13 cellular contexts compared by ENCODE assay signal in genomic region chr5:158511454-158511853, GRCh38.
DNase-seq lines count a peak whose midpoint lies in the region; ATAC-seq and TF ChIP-seq lines count a peak whose summit lies in the region.
"Had no signal": no experiment of that assay in that cellular context is flagged by ENCODE, and none has a peak within 500 bp of the region (broad histone marks: within the 10 kb centered on the region; RNA-seq: fewer than 3 reads in every experiment).

No MANE protein-coding gene starts in this region.

- peak; percentile 87 for ATAC-seq in GM18858 (IDR thresholded peaks at IDR 0.05; ENCODE audit: unreplicated experiment)
- peak; percentile 93 for ATAC-seq in GM21515 (IDR thresholded peaks at IDR 0.05; ENCODE audit: unreplicated experiment)
- peak; percentile 87 for ATAC-seq in HG03135 (IDR thresholded peaks at IDR 0.05; ENCODE audit: unreplicated experiment)
- peak; percentile 99 for ATAC-seq in naive B cell (ENCODE audit: low read depth in 2 of 2)
- ATAC-seq in activated naive CD4-positive, alpha-beta T cell treated with anti-CD3 and anti-CD28 coated beads, Interleukin-2, amount 50 U/mL, for 72 hours, result no peak
- no peak for ATAC-seq in left lung
- ATAC-seq: activated T-cell treated with anti-CD3 and anti-CD28 coated beads, Interleukin-2, amount 50 U/mL, for 4 hours; foreskin keratinocyte had no signal

- no peaks in the 10 kb centered on the region for H3K36me3 ChIP-seq in left lung
- H3K36me3 ChIP-seq: left ventricle myocardium inferior, right atrium auricular region had no signal

- H3K9me3 Mint-ChIP-seq in naive B cell, result peaks cover 4 to 13% (median 7%) of the 10 kb centered on the region in 7 donors
- H3K9me3 Mint-ChIP-seq in activated naive CD4-positive, alpha-beta T cell treated with anti-CD3 and anti-CD28 coated beads, Interleukin-2, amount 50 U/mL, for 72 hours, result peaks cover 10 to 19% of the 10 kb centered on the region in 2 donors

- peaks cover 39 to 55% (median 44%) of the 10 kb centered on the region in 3 donors for H3K4me1 Mint-ChIP-seq in naive B cell

- H3K27ac Mint-ChIP-seq in naive B cell, result peak overlapping the region in 3 of 6 donors; percentile 2 to 44 (median 34)
- H3K27ac Mint-ChIP-seq in activated naive CD4-positive, alpha-beta T cell treated with anti-CD3 and anti-CD28 coated beads, Interleukin-2, amount 50 U/mL, for 72 hours, result no peak overlapping the region

- H3K36me3 Mint-ChIP-seq in naive B cell, result peaks cover 0 to 3% of the 10 kb centered on the region in 2 donors
- peaks cover 0 to 2% of the 10 kb centered on the region in 2 donors for H3K36me3 Mint-ChIP-seq in activated naive CD4-positive, alpha-beta T cell treated with anti-CD3 and anti-CD28 coated beads, Interleukin-2, amount 50 U/mL, for 72 hours

- H3K9me3 ChIP-seq in left lung, result peaks cover 0 to 6% of the 10 kb centered on the region in 2 donors

- H3K4me3 Mint-ChIP-seq in naive B cell, result peak overlapping the region in 7 of 8 donors; percentile 6 to 58 (median 40)
- H3K4me3 Mint-ChIP-seq: activated T-cell treated with anti-CD3 and anti-CD28 coated beads, Interleukin-2, amount 50 U/mL, for 4 hours had no signal

- no peak overlapping the region for H3K27ac ChIP-seq in left lung
- H3K27ac ChIP-seq: foreskin keratinocyte, left ventricle myocardium inferior, right atrium auricular region had no signal

- H3K4me3 ChIP-seq in left lung, result no peak overlapping the region
- H3K4me3 ChIP-seq: left ventricle myocardium inferior, right atrium auricular region had no signal

- H3K4me1 ChIP-seq in left lung, result no peaks in the 10 kb centered on the region
- H3K4me1 ChIP-seq: foreskin keratinocyte had no signal

- no peaks in the 10 kb centered on the region for H3K27me3 Mint-ChIP-seq in naive B cell

- no peaks in the 10 kb centered on the region for H3K27me3 ChIP-seq in left lung
- H3K27me3 ChIP-seq: foreskin keratinocyte, right atrium auricular region had no signal

- TF ChIP-seq CTCF in left lung (IDR thresholded peaks at IDR 0.05), result no peak

- intact Hi-C loops in left lung (cut with DNase I), result no loop called here

- DNase-seq in naive B cell (peak; percentile 54), COLO829 (ENCODE audit: low spot score) (no peak), left lung (no peak)
- DNase-seq in activated naive CD4-positive, alpha-beta T cell treated with anti-CD3 and anti-CD28 coated beads, Interleukin-2, amount 50 U/mL, for 72 hours (ENCODE audit: low spot score in 2 of 2), result no peak
- DNase-seq in activated CD8-positive, alpha-beta memory T cell treated with anti-CD3 and anti-CD28 coated beads, Interleukin-2, amount 50 U/mL, for 48 hours, result no peak
- DNase-seq: activated T-cell treated with anti-CD3 and anti-CD28 coated beads, Interleukin-2, amount 50 U/mL, for 4 hours; foreskin keratinocyte; left ventricle myocardium inferior; T1000 had no signal

Comparison
In these comparisons a context has a peak if more than half of its experiments do, and no peak if none do; other contexts are left out.
1. ATAC-seq: peak in GM18858 (single experiment), GM21515 (single experiment), HG03135 (single experiment) and naive B cell (2 of 2); none in activated naive CD4-positive, alpha-beta T cell treated with anti-CD3 and anti-CD28 coated beads, Interleukin-2, amount 50 U/mL, for 72 hours (0 of 2) and left lung (single experiment).